2 cellular contexts compared by ENCODE assay signal in the genomic region with DNA sequence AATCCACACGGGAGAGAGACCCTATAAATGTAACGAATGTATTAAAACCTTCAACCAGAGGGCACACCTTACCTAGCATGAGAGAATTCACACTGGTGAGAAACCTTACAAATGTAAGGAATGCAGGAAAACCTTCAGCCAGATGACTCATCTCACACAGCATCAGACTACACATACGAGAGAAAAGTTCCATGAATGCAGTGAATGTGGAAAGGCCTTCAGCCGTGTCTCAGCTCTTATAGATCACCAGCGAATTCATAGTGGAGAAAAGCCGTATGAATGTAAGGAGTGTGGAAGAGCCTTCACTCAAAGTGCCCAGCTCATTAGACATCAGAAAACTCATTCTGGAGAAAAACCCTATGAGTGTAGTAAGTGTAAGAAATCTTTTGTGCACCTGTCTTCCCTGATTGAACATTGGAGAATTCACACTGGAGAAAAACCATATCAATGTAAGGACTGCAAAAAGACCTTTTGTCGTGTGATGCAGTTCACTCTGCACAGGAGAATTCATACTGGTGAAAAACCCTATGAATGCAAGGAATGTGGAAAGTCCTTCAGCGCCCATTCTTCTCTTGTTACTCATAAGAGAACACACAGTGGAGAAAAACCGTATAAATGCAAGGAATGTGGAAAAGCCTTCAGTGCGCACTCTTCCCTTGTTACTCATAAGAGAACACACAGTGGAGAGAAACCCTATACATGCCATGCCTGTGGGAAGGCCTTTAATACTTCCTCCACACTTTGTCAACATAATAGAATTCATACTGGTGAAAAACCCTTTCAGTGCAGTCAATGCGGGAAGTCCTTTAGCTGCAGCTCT.
TF ChIP-seq lines count a peak whose summit lies in the region.

No MANE protein-coding gene starts in this region.

TF ChIP-seq in liver, 16 proteins besides CTCF, POLR2A, EP300 and RAD21:
- TF ChIP-seq NR2F2 (IDR thresholded peaks at IDR 0.05) (no peak), FOXA1 (IDR thresholded peaks at IDR 0.05) (no peak), FOXA2 (IDR thresholded peaks at IDR 0.05) (no peak), RXRA (IDR thresholded peaks at IDR 0.05) (no peak)
- TF ChIP-seq, protein P1, sequence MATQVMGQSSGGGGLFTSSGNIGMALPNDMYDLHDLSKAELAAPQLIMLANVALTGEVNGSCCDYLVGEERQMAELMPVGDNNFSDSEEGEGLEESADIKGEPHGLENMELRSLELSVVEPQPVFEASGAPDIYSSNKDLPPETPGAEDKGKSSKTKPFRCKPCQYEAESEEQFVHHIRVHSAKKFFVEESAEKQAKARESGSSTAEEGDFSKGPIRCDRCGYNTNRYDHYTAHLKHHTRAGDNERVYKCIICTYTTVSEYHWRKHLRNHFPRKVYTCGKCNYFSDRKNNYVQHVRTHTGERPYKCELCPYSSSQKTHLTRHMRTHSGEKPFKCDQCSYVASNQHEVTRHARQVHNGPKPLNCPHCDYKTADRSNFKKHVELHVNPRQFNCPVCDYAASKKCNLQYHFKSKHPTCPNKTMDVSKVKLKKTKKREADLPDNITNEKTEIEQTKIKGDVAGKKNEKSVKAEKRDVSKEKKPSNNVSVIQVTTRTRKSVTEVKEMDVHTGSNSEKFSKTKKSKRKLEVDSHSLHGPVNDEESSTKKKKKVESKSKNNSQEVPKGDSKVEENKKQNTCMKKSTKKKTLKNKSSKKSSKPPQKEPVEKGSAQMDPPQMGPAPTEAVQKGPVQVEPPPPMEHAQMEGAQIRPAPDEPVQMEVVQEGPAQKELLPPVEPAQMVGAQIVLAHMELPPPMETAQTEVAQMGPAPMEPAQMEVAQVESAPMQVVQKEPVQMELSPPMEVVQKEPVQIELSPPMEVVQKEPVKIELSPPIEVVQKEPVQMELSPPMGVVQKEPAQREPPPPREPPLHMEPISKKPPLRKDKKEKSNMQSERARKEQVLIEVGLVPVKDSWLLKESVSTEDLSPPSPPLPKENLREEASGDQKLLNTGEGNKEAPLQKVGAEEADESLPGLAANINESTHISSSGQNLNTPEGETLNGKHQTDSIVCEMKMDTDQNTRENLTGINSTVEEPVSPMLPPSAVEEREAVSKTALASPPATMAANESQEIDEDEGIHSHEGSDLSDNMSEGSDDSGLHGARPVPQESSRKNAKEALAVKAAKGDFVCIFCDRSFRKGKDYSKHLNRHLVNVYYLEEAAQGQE (IDR thresholded peaks at IDR 0.05), result no peak
- TF ChIP-seq, protein P2, sequence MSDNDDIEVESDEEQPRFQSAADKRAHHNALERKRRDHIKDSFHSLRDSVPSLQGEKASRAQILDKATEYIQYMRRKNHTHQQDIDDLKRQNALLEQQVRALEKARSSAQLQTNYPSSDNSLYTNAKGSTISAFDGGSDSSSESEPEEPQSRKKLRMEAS (IDR thresholded peaks at IDR 0.05), result no peak

TF ChIP-seq in HepG2, 621 proteins besides CTCF, POLR2A, EP300 and RAD21:
- TF ChIP-seq MED1 (CRISPR knock-in tag; IDR thresholded peaks at IDR 0.05) (no peak), RARA (CRISPR knock-in tag; IDR thresholded peaks at IDR 0.05) (no peak), REXO4 (CRISPR knock-in tag; IDR thresholded peaks at IDR 0.05; ENCODE audit: borderline replicate concordance) (no peak), ZNF747 (CRISPR knock-in tag; IDR thresholded peaks at IDR 0.05; ENCODE audit: borderline replicate concordance) (no peak), ZNF20 (CRISPR knock-in tag; IDR thresholded peaks at IDR 0.05) (no peak)
- TF ChIP-seq, protein P3, sequence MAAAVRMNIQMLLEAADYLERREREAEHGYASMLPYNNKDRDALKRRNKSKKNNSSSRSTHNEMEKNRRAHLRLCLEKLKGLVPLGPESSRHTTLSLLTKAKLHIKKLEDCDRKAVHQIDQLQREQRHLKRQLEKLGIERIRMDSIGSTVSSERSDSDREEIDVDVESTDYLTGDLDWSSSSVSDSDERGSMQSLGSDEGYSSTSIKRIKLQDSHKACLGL (CRISPR knock-in tag; IDR thresholded peaks at IDR 0.05), result no peak
